In genomic region chr7:27179503-27180430, GRCh38 we compare ENCODE assay signal across 1 cellular context.
TF ChIP-seq lines count a peak whose summit lies in the region.

No MANE protein-coding gene starts in this region.

TF ChIP-seq in K562, 482 proteins besides CTCF, POLR2A, EP300 and RAD21:
- no peak for TF ChIP-seq PBX2 (CRISPR knock-in tag; IDR thresholded peaks at IDR 0.05; ENCODE audit: low read depth)
- 0 out of 2 replicates have a peak, but pooled peaks have one; percentile 14 for TF ChIP-seq PBX2 (tag; conservative IDR thresholded peaks at IDR 0.05; ENCODE audit: low read depth)
- TF ChIP-seq, protein P1, sequence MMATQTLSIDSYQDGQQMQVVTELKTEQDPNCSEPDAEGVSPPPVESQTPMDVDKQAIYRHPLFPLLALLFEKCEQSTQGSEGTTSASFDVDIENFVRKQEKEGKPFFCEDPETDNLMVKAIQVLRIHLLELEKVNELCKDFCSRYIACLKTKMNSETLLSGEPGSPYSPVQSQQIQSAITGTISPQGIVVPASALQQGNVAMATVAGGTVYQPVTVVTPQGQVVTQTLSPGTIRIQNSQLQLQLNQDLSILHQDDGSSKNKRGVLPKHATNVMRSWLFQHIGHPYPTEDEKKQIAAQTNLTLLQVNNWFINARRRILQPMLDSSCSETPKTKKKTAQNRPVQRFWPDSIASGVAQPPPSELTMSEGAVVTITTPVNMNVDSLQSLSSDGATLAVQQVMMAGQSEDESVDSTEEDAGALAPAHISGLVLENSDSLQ (IDR thresholded peaks at IDR 0.05) = peak; percentile 49
- no peak for TF ChIP-seq PHB (CRISPR knock-in tag; IDR thresholded peaks at IDR 0.05)
- TF ChIP-seq SMC3 (conservative IDR thresholded peaks at IDR 0.05; ENCODE audit: insufficient read depth, low read depth, low read length) = 0 out of 2 replicates have a peak, but pooled peaks have one; percentile 31
- TF ChIP-seq MBD1 (CRISPR knock-in tag; IDR thresholded peaks at IDR 0.05) = peak; percentile 75; the same call in 1 of the 2 replicates
- TF ChIP-seq, protein P2, sequence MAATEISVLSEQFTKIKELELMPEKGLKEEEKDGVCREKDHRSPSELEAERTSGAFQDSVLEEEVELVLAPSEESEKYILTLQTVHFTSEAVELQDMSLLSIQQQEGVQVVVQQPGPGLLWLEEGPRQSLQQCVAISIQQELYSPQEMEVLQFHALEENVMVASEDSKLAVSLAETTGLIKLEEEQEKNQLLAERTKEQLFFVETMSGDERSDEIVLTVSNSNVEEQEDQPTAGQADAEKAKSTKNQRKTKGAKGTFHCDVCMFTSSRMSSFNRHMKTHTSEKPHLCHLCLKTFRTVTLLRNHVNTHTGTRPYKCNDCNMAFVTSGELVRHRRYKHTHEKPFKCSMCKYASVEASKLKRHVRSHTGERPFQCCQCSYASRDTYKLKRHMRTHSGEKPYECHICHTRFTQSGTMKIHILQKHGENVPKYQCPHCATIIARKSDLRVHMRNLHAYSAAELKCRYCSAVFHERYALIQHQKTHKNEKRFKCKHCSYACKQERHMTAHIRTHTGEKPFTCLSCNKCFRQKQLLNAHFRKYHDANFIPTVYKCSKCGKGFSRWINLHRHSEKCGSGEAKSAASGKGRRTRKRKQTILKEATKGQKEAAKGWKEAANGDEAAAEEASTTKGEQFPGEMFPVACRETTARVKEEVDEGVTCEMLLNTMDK (IDR thresholded peaks at IDR 0.05; ENCODE audit: borderline replicate concordance, insufficient read depth, low read depth, low read length, poor library complexity, severe bottlenecking) = peak; percentile 77
